21 cellular contexts compared by ENCODE assay signal in the genomic region with DNA sequence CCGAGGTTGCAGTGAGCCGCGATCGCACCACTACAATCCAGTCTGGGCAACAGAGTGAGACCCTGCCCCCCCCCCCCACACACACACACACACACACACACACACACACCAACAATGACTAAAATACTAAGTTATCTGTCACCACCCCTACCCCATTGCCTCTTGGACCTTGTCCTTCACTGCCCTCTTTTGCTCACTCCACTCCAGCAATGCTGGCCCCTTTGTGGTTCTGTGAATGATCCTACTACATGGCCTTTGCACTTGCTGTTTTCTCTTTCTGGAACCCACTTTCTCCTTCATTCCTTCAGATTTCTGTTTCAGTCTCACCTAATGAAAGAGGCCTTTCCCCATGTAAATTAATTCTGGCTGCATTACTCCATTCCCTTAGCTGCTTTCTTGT. TPM values are rescaled to one million over a fixed set of nuclear protein-coding genes. Genes with fewer than 3 reads are reported as not detected.
DNase-seq lines count a peak whose midpoint lies in the region; ATAC-seq, FAIRE-seq and TF ChIP-seq lines count a peak whose summit lies in the region.
"Had no signal": no experiment of that assay in that cellular context is flagged by ENCODE, and none has a peak within 500 bp of the region (broad histone marks: within the 10 kb centered on the region; RNA-seq: fewer than 3 reads in every experiment).

No MANE protein-coding gene starts in this region.

- H3K27ac Mint-ChIP-seq in T-helper 2 cell treated with Interferon-gamma antibody and Interleukin-4, amounts not matched to agents 5 μg/mL and 100 μg/mL, for 36 hours = peak overlapping the region; percentile 92
- peak overlapping the region; percentile 91 for H3K27ac Mint-ChIP-seq in activated CD8-positive, alpha-beta T cell treated with anti-CD3 and anti-CD28 coated beads, Interleukin-2, amount 10 ng/mL, durations not matched to agents 7 days and 5 days
- H3K27ac Mint-ChIP-seq in naive thymus-derived CD8-positive, alpha-beta T cell = peak overlapping the region; percentile 80 to 99 (median 97)
- H3K27ac Mint-ChIP-seq: progenitor cell of endocrine pancreas had no signal

- no peak for DNase-seq in T-helper 2 cell treated with Interferon-gamma antibody and Interleukin-4, amounts not matched to agents 5 μg/mL and 100 μg/mL, for 36 hours (ENCODE audit: low spot score)
- no peak for DNase-seq in T-helper 2 cell
- DNase-seq in GM12892 (ENCODE audit: insufficient read length) = no peak
- DNase-seq in activated CD8-positive, alpha-beta T cell treated with anti-CD3 and anti-CD28 coated beads, Interleukin-2, amount 10 ng/mL, durations not matched to agents 7 days and 5 days = no peak
- no peak for DNase-seq in naive thymus-derived CD8-positive, alpha-beta T cell
- no peak for DNase-seq in LoVo (ENCODE audit: low spot score)
- DNase-seq in activated effector memory CD4-positive, alpha-beta T cell treated with Interleukin-2 at 50 U/mL for 16 hours = no peak
- no peak for DNase-seq in GDM1 (lab: John Stamatoyannopoulos, UW)
- DNase-seq: 8988T; activated CD4-positive, CD25-positive, alpha-beta regulatory T cell; hypothalamus; NCI-H2081 treated with DMSO at 0.1 percent for 48 hours; NCI-H526 treated with DMSO at 0.1 percent for 48 hours; stimulated activated CD4-positive, alpha-beta T cell treated with anti-CD3 and anti-CD28 coated beads, Interleukin-12 subunit alpha, Interleukin-12 subunit beta, amount 100 ng/mL, for 4 hours; substantia nigra had no signal

- CTCF ChIA-PET in activated CD8-positive, alpha-beta T cell treated with anti-CD3 and anti-CD28 coated beads, Interleukin-2, amount 10 ng/mL, durations not matched to agents 7 days and 5 days (lab: Charles Lee) = interaction anchor here (2.1 kb wide), 1 partner anchor 58 kb away, joined by 6 read pairs; no protein-coding TSS in a partner anchor

- H3K4me1 Mint-ChIP-seq in T-helper 2 cell treated with Interferon-gamma antibody and Interleukin-4, amounts not matched to agents 5 μg/mL and 100 μg/mL, for 36 hours (ENCODE audit: low read depth) = peaks cover 49% of the 10 kb centered on the region
- peaks cover 65% of the 10 kb centered on the region for H3K4me1 Mint-ChIP-seq in activated CD8-positive, alpha-beta T cell treated with anti-CD3 and anti-CD28 coated beads, Interleukin-2, amount 10 ng/mL, durations not matched to agents 7 days and 5 days (ENCODE audit: low read depth)
- H3K4me1 Mint-ChIP-seq in naive thymus-derived CD8-positive, alpha-beta T cell = peaks cover 48 to 75% (median 68%) of the 10 kb centered on the region in 4 donors

- POLR2A ChIA-PET in activated CD8-positive, alpha-beta T cell treated with anti-CD3 and anti-CD28 coated beads, Interleukin-2, amount 10 ng/mL, durations not matched to agents 7 days and 5 days (lab: Charles Lee) = no interaction called here
- POLR2A ChIA-PET in naive thymus-derived CD8-positive, alpha-beta T cell (lab: Charles Lee) = interaction anchor here (0.6 to 1.3 kb wide), 2 partner anchors 51 to 335 kb away, joined by 4 read pairs; partner anchors contain the start of gene PAF1

- H3K27me3 Mint-ChIP-seq in T-helper 2 cell treated with Interferon-gamma antibody and Interleukin-4, amounts not matched to agents 5 μg/mL and 100 μg/mL, for 36 hours (ENCODE audit: low read depth) = no peaks in the 10 kb centered on the region
- no peaks in the 10 kb centered on the region for H3K27me3 Mint-ChIP-seq in activated CD8-positive, alpha-beta T cell treated with anti-CD3 and anti-CD28 coated beads, Interleukin-2, amount 10 ng/mL, durations not matched to agents 7 days and 5 days (ENCODE audit: low read depth)
- H3K27me3 Mint-ChIP-seq in naive thymus-derived CD8-positive, alpha-beta T cell = no peaks in the 10 kb centered on the region

- H3K4me3 Mint-ChIP-seq in T-helper 2 cell treated with Interferon-gamma antibody and Interleukin-4, amounts not matched to agents 5 μg/mL and 100 μg/mL, for 36 hours = peak overlapping the region; percentile 97
- H3K4me3 Mint-ChIP-seq in activated CD8-positive, alpha-beta T cell treated with anti-CD3 and anti-CD28 coated beads, Interleukin-2, amount 10 ng/mL, durations not matched to agents 7 days and 5 days = peak overlapping the region; percentile 90
- peak overlapping the region in 7 of 10 donors; percentile 38 to 99 (median 98) for H3K4me3 Mint-ChIP-seq in naive thymus-derived CD8-positive, alpha-beta T cell

- H3K9me3 Mint-ChIP-seq in T-helper 2 cell treated with Interferon-gamma antibody and Interleukin-4, amounts not matched to agents 5 μg/mL and 100 μg/mL, for 36 hours = no peaks in the 10 kb centered on the region
- no peaks in the 10 kb centered on the region for H3K9me3 Mint-ChIP-seq in activated CD8-positive, alpha-beta T cell treated with anti-CD3 and anti-CD28 coated beads, Interleukin-2, amount 10 ng/mL, durations not matched to agents 7 days and 5 days (ENCODE audit: insufficient read depth)
- H3K9me3 Mint-ChIP-seq in naive thymus-derived CD8-positive, alpha-beta T cell = no peaks in the 10 kb centered on the region

- FAIRE-seq in GM12892 (lab: Jason Lieb, UNC) = peak; percentile 78
- FAIRE-seq: G401.6, RCC 7860 had no signal

- no peak for ATAC-seq in activated CD8-positive, alpha-beta T cell treated with anti-CD3 and anti-CD28 coated beads, Interleukin-2, amount 10 ng/mL, durations not matched to agents 7 days and 5 days
- no peak for ATAC-seq in naive thymus-derived CD8-positive, alpha-beta T cell

- peaks cover 16% of the 10 kb centered on the region for H3K36me3 Mint-ChIP-seq in T-helper 2 cell treated with Interferon-gamma antibody and Interleukin-4, amounts not matched to agents 5 μg/mL and 100 μg/mL, for 36 hours (ENCODE audit: low read depth)
- H3K36me3 Mint-ChIP-seq in activated CD8-positive, alpha-beta T cell treated with anti-CD3 and anti-CD28 coated beads, Interleukin-2, amount 10 ng/mL, durations not matched to agents 7 days and 5 days (ENCODE audit: low read depth) = peaks cover 25% of the 10 kb centered on the region
- peaks cover 0 to 11% (median 0%) of the 10 kb centered on the region in 3 donors for H3K36me3 Mint-ChIP-seq in naive thymus-derived CD8-positive, alpha-beta T cell

- no peak for TF ChIP-seq POLR2A in GM12892 (IDR thresholded peaks at IDR 0.05; ENCODE audit: low read depth, low read length)

RNA-seq across cellular contexts. Expression of gene SAMD4B, which starts 2.6 kb away (rescaled TPM):
- polyA plus RNA-seq in GM12892 (2012; ENCODE audit: missing spikeins) = 31.1 TPM
- 10 to 100 TPM; 43.7 to 44.5 TPM for total RNA-seq in activated CD8-positive, alpha-beta T cell treated with anti-CD3 and anti-CD28 coated beads, Interleukin-2, amount 10 ng/mL, durations not matched to agents 7 days and 5 days
- total RNA-seq in naive thymus-derived CD8-positive, alpha-beta T cell = 10 to 100 TPM; 49.8 to 55.2 TPM
- 10 to 100 TPM in 1 of 3 donors, 1 to 10 TPM in 2; 5.4 to 12.3 (median 6.4) TPM for polyA plus RNA-seq in naive thymus-derived CD8-positive, alpha-beta T cell

RNA-seq across cellular contexts. Expression of gene GMFG, which starts 3.8 kb away (rescaled TPM):
- 221 TPM for polyA plus RNA-seq in GM12892 (2012; ENCODE audit: missing spikeins)
- 100 to 1,000 TPM; 471 to 482 TPM for total RNA-seq in activated CD8-positive, alpha-beta T cell treated with anti-CD3 and anti-CD28 coated beads, Interleukin-2, amount 10 ng/mL, durations not matched to agents 7 days and 5 days
- 100 to 1,000 TPM; 373 to 393 TPM for total RNA-seq in naive thymus-derived CD8-positive, alpha-beta T cell
- 1,000 to 10,000 TPM; 1,026 to 1,392 (median 1,316) TPM for polyA plus RNA-seq in naive thymus-derived CD8-positive, alpha-beta T cell
- total RNA-seq: MCF 10A, progenitor cell of endocrine pancreas had no signal

RNA-seq across cellular contexts. Expression of gene LRFN1, which starts 19.0 kb away (rescaled TPM):
- polyA plus RNA-seq in GM12892 (2012; ENCODE audit: missing spikeins) = 0.19 TPM
- 1 to 10 TPM; 8.0 to 8.3 TPM for total RNA-seq in activated CD8-positive, alpha-beta T cell treated with anti-CD3 and anti-CD28 coated beads, Interleukin-2, amount 10 ng/mL, durations not matched to agents 7 days and 5 days
- 10 to 100 TPM; 10.1 TPM for total RNA-seq in naive thymus-derived CD8-positive, alpha-beta T cell
- polyA plus RNA-seq in naive thymus-derived CD8-positive, alpha-beta T cell = 1 to 10 TPM; 3.2 to 4.4 (median 3.5) TPM

RNA-seq across cellular contexts. Expression of gene IFNL1, which starts 43.4 kb away (rescaled TPM):
- not detected for polyA plus RNA-seq in GM12892 (2012; ENCODE audit: missing spikeins)
- under 1 TPM in 1 of 2 experiments, not detected in 1; 0.29 TPM for total RNA-seq in activated CD8-positive, alpha-beta T cell treated with anti-CD3 and anti-CD28 coated beads, Interleukin-2, amount 10 ng/mL, durations not matched to agents 7 days and 5 days
- not detected for total RNA-seq in naive thymus-derived CD8-positive, alpha-beta T cell
- under 1 TPM in 1 of 3 donors, not detected in 2; 0.65 TPM for polyA plus RNA-seq in naive thymus-derived CD8-positive, alpha-beta T cell
- total RNA-seq: breast epithelium, MCF 10A, mucosa of gallbladder, progenitor cell of endocrine pancreas had no signal

RNA-seq across cellular contexts. Expression of gene PAF1, which starts 51.3 kb away (rescaled TPM):
- 24.4 TPM for polyA plus RNA-seq in GM12892 (2012; ENCODE audit: missing spikeins)
- total RNA-seq in activated CD8-positive, alpha-beta T cell treated with anti-CD3 and anti-CD28 coated beads, Interleukin-2, amount 10 ng/mL, durations not matched to agents 7 days and 5 days = 10 to 100 TPM; 48.2 to 48.9 TPM
- 10 to 100 TPM; 44.4 to 47.4 TPM for total RNA-seq in naive thymus-derived CD8-positive, alpha-beta T cell
- polyA plus RNA-seq in naive thymus-derived CD8-positive, alpha-beta T cell = 10 to 100 TPM; 30.7 to 53.0 (median 43.8) TPM
